ENCODE assay signal across 25 cellular contexts in genomic region chr5:36953043-36953442, GRCh38.
"Had no signal": no experiment of that assay in that cellular context is flagged by ENCODE, and none has a peak within 500 bp of the region (broad histone marks: within the 10 kb centered on the region; RNA-seq: fewer than 3 reads in every experiment).

No MANE protein-coding gene starts in this region.

- DNase-seq: colonic mucosa; cortex of kidney; effector CD8-positive, alpha-beta T cell; effector memory CD8-positive, alpha-beta T cell; endodermal cell; erythroblast; esophagus squamous epithelium; foreskin fibroblast; foreskin melanocyte; gastrocnemius medialis; glutamatergic neuron; head of caudate nucleus; heart right ventricle; hippocampal formation; islet precursor cell; left cardiac atrium; left lung; left ventricle myocardium superior; lower lobe of right lung; mesendoderm; midbrain had no signal

- H3K4me3 ChIP-seq: colonic mucosa, esophagus squamous epithelium, gastrocnemius medialis, heart right ventricle, left lung, lower lobe of right lung had no signal

- H3K27me3 Mint-ChIP-seq: dendritic cell treated with granulocyte-macrophage colony-stimulating factor and Interleukin-4, amounts not matched to agents 40 ng/mL and 50 ng/mL, for 4 days; effector memory CD8-positive, alpha-beta T cell had no signal

- H3K27ac Mint-ChIP-seq: dendritic cell treated with granulocyte-macrophage colony-stimulating factor and Interleukin-4, amounts not matched to agents 40 ng/mL and 50 ng/mL, for 4 days; endodermal cell had no signal

- H3K27ac ChIP-seq: colonic mucosa, epithelial cell of prostate, esophagus squamous epithelium, gastrocnemius medialis, heart right ventricle, left lung, lower lobe of right lung had no signal

- FAIRE-seq: endometrium had no signal

- H3K27me3 ChIP-seq: colonic mucosa, esophagus squamous epithelium, gastrocnemius medialis, heart right ventricle, left lung had no signal

- H3K9me3 ChIP-seq: colonic mucosa, esophagus squamous epithelium, gastrocnemius medialis, heart right ventricle, left lung, lower lobe of right lung had no signal

- ATAC-seq: effector memory CD8-positive, alpha-beta T cell; esophagus mucosa; gastrocnemius medialis; heart right ventricle; left cardiac atrium; left lung; left ventricle myocardium superior; lower lobe of right lung had no signal

- H3K36me3 ChIP-seq: colonic mucosa had no signal

- H3K9me3 Mint-ChIP-seq: dendritic cell treated with granulocyte-macrophage colony-stimulating factor and Interleukin-4, amounts not matched to agents 40 ng/mL and 50 ng/mL, for 4 days; effector memory CD8-positive, alpha-beta T cell; endodermal cell had no signal

- H3K4me3 Mint-ChIP-seq: dendritic cell treated with granulocyte-macrophage colony-stimulating factor and Interleukin-4, amounts not matched to agents 40 ng/mL and 50 ng/mL, for 4 days; effector memory CD8-positive, alpha-beta T cell; endodermal cell had no signal
